ENCODE assay signal across 1 cellular context in genomic region chr21:44194880-44195279, GRCh38. TPM values are rescaled to one million over a fixed set of nuclear protein-coding genes. Genes with fewer than 3 reads are reported as not detected.
"Had no signal": no experiment of that assay in that cellular context is flagged by ENCODE, and none has a peak within 500 bp of the region (broad histone marks: within the 10 kb centered on the region; RNA-seq: fewer than 3 reads in every experiment).

No MANE protein-coding gene starts in this region.

RNA-seq across cellular contexts. Expression of gene ICOSLG, which starts 45.9 kb away (rescaled TPM):
- total RNA-seq: osteoblast had no signal
